Comparison of ENCODE assay signal across 23 cellular contexts in genomic region chr1:216910081-216910840, GRCh38.
A peak's percentile ranks its signal among the peaks of the same experiment; 100 is the strongest.
DNase-seq lines count a peak whose midpoint lies in the region; ATAC-seq and TF ChIP-seq lines count a peak whose summit lies in the region.
"Had no signal": no experiment of that assay in that cellular context is flagged by ENCODE, and none has a peak within 500 bp of the region (broad histone marks: within the 10 kb centered on the region; RNA-seq: fewer than 3 reads in every experiment).

No MANE protein-coding gene starts in this region.

- in situ Hi-C loops in brain microvascular endothelial cell (cut with HindIII; ENCODE audit: low pct_ligation_motif_present, low sequenced_read_pairs): no loop called here

- no peak overlapping the region for H3K27ac ChIP-seq in brain microvascular endothelial cell
- H3K27ac ChIP-seq: BLaER1, esophagus squamous epithelium, gastroesophageal sphincter, left lung, psoas muscle, WERI-Rb-1 had no signal

- no peak overlapping the region for H3K4me3 ChIP-seq in brain microvascular endothelial cell (ENCODE audit: low read depth, low read length)
- H3K4me3 ChIP-seq: BLaER1, esophagus squamous epithelium, gastroesophageal sphincter, GM12878, left lung, psoas muscle had no signal

- H3K27me3 ChIP-seq in brain microvascular endothelial cell (replicated peaks): no peaks in the 10 kb centered on the region
- H3K27me3 ChIP-seq: BLaER1, esophagus squamous epithelium, gastroesophageal sphincter, left lung had no signal

- H3K4me3 Mint-ChIP-seq in activated T-helper 17 cell treated with anti-CD3 and anti-CD28 coated beads, Interleukin-2, amount 50 U/mL, for 72 hours: no peak overlapping the region
- H3K4me3 Mint-ChIP-seq: activated naive CD8-positive, alpha-beta T cell; immature natural killer cell; naive B cell; stimulated activated memory B cell treated with anti-CD40 and anti-IgM and Interleukin-4, amounts not matched to agents 10 μg/mL and 1 μg/mL and 100 μg/mL, for 72 hours; T-cell; type B pancreatic cell had no signal

- no peak for ATAC-seq in activated T-helper 17 cell treated with anti-CD3 and anti-CD28 coated beads, Interleukin-2, amount 50 U/mL, for 72 hours (replicated peaks)
- ATAC-seq: gastroesophageal sphincter; GM12878; left lung; psoas muscle; stimulated activated memory B cell treated with anti-CD40 and anti-IgM and Interleukin-4, amounts not matched to agents 10 μg/mL and 1 μg/mL and 100 μg/mL, for 72 hours; T-cell had no signal

- TF ChIP-seq CTCF in brain microvascular endothelial cell (IDR thresholded peaks at IDR 0.05; ENCODE audit: low read depth, low read length, missing control alignments): no peak

- DNase-seq in RPMI7951 (ENCODE audit: low read depth): peak; percentile 23
- DNase-seq in epidermal melanocyte (ENCODE audit: insufficient read length, low spot score): peak; percentile 20
- DNase-seq in kidney glomerular epithelial cell (lab: John Stamatoyannopoulos, UW): peak; percentile 29
- peak; percentile 86 for DNase-seq in superior temporal gyrus (ENCODE audit: extremely low spot score)
- no peak for DNase-seq in ureter (ENCODE audit: low spot score)
- no peak for DNase-seq in brain microvascular endothelial cell
- DNase-seq: activated CD4-positive, alpha-beta T cell treated with anti-CD3 and anti-CD28 coated beads for 4 hours; activated T-cell treated with anti-CD3 and anti-CD28 coated beads for 4 hours; esophagus squamous epithelium; immature natural killer cell; left lung; naive B cell; NCI-H82; psoas muscle; T-cell; WERI-Rb-1 had no signal

- H3K27ac Mint-ChIP-seq in activated T-helper 17 cell treated with anti-CD3 and anti-CD28 coated beads, Interleukin-2, amount 50 U/mL, for 72 hours: no peak overlapping the region
- H3K27ac Mint-ChIP-seq: activated naive CD8-positive, alpha-beta T cell; immature natural killer cell; stimulated activated memory B cell treated with anti-CD40 and anti-IgM and Interleukin-4, amounts not matched to agents 10 μg/mL and 1 μg/mL and 100 μg/mL, for 72 hours; T-cell; type B pancreatic cell had no signal

- no peaks in the 10 kb centered on the region for H3K4me1 Mint-ChIP-seq in activated T-helper 17 cell treated with anti-CD3 and anti-CD28 coated beads, Interleukin-2, amount 50 U/mL, for 72 hours
- H3K4me1 Mint-ChIP-seq: naive B cell; stimulated activated memory B cell treated with anti-CD40 and anti-IgM and Interleukin-4, amounts not matched to agents 10 μg/mL and 1 μg/mL and 100 μg/mL, for 72 hours; T-cell had no signal

- no peaks in the 10 kb centered on the region for H3K27me3 Mint-ChIP-seq in activated T-helper 17 cell treated with anti-CD3 and anti-CD28 coated beads, Interleukin-2, amount 50 U/mL, for 72 hours
- H3K27me3 Mint-ChIP-seq: activated naive CD8-positive, alpha-beta T cell; naive B cell; stimulated activated memory B cell treated with anti-CD40 and anti-IgM and Interleukin-4, amounts not matched to agents 10 μg/mL and 1 μg/mL and 100 μg/mL, for 72 hours; T-cell had no signal

- no peaks in the 10 kb centered on the region for H3K36me3 ChIP-seq in brain microvascular endothelial cell (replicated peaks)
- H3K36me3 ChIP-seq: BLaER1, esophagus squamous epithelium, gastroesophageal sphincter, left lung, WERI-Rb-1 had no signal

- peaks cover 9% of the 10 kb centered on the region for H3K9me3 Mint-ChIP-seq in activated T-helper 17 cell treated with anti-CD3 and anti-CD28 coated beads, Interleukin-2, amount 50 U/mL, for 72 hours
- H3K9me3 Mint-ChIP-seq: type B pancreatic cell had no signal

- H3K36me3 Mint-ChIP-seq in activated T-helper 17 cell treated with anti-CD3 and anti-CD28 coated beads, Interleukin-2, amount 50 U/mL, for 72 hours (ENCODE audit: low read depth): no peaks in the 10 kb centered on the region
- H3K36me3 Mint-ChIP-seq: activated naive CD8-positive, alpha-beta T cell; immature natural killer cell; naive B cell; stimulated activated memory B cell treated with anti-CD40 and anti-IgM and Interleukin-4, amounts not matched to agents 10 μg/mL and 1 μg/mL and 100 μg/mL, for 72 hours; T-cell; type B pancreatic cell had no signal

Comparison
In these comparisons a context has a peak if more than half of its experiments do, and no peak if none do; other contexts are left out.
1. DNase-seq: peak in RPMI7951 (single experiment), epidermal melanocyte (single experiment), kidney glomerular epithelial cell (single experiment) and superior temporal gyrus (single experiment); none in ureter (single experiment) and brain microvascular endothelial cell (single experiment).